12 cellular contexts compared by ENCODE assay signal in the genomic region with DNA sequence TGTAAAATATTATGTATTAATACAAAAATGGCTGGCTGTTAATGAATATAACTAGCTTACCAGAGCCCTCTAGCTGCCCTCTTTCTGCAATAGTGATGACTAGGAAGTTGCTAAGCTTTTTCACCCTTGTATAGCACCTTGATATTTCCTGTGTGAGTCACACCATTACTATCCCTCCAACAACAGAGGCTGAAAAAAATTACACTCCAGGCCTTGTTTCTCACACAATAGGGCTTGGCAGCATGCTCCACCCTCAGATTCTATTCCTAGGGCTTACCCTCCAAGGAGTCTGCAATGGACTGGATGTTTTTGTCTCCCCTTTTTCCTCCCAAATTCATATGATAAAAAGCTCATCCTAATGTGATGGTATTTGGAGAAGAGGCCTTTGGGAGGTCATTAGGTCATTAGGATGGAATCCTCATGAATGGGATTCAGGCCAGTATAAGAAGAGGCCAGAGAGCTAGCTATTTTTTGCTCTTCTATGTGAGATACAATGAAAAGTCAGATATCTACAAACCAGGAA.
A peak's percentile ranks its signal among the peaks of the same experiment; 100 is the strongest.
DNase-seq lines count a peak whose midpoint lies in the region; FAIRE-seq and TF ChIP-seq lines count a peak whose summit lies in the region.
"Had no signal": no experiment of that assay in that cellular context is flagged by ENCODE, and none has a peak within 500 bp of the region (broad histone marks: within the 10 kb centered on the region; RNA-seq: fewer than 3 reads in every experiment).

No MANE protein-coding gene starts in this region.

- H3K79me1 ChIP-seq in mesendoderm (ENCODE audit: low read length) = no peaks in the 10 kb centered on the region

- POLR2A ChIA-PET in OCI-LY7 (lab: Charles Lee) = interaction anchor here (0.5 kb wide), 1 partner anchor 898 kb away, joined by 3 read pairs; no protein-coding TSS in a partner anchor

- TF ChIP-seq CTCF in OCI-LY7 (conservative IDR thresholded peaks at IDR 0.05; ENCODE audit: low read length) (no peak), endothelial cell (IDR thresholded peaks at IDR 0.05; ENCODE audit: unreplicated experiment) (no peak), ovary (IDR thresholded peaks at IDR 0.05) (no peak)

- 0 out of 2 replicates have a peak overlapping the region, but pooled peaks have one; percentile 42 for H2AFZ ChIP-seq in OCI-LY7 (ENCODE audit: low read length)

- no TSS peak for BruUV-seq in OCI-LY7 (replicated peaks; lab: Mats Ljungman, UMichigan)

- H3K27me3 ChIP-seq in mesendoderm (ENCODE audit: insufficient read depth, low read length, poor library complexity) (no peaks in the 10 kb centered on the region), ovary (no peaks in the 10 kb centered on the region)
- H3K27me3 ChIP-seq: testis had no signal

- intact Hi-C loops in OCI-LY7 (cut with micrococcal nuclease; ENCODE audit: unreplicated experiment) (no loop called here), ovary (cut with DNase I) (no loop called here)

- H4K20me1 ChIP-seq in OCI-LY7 (ENCODE audit: insufficient read depth, low read length) = no peaks in the 10 kb centered on the region

- H3K9me3 Mint-ChIP-seq in endothelial cell (ENCODE audit: unreplicated experiment) = no peaks in the 10 kb centered on the region
- H3K9me3 Mint-ChIP-seq: activated T-helper 2 cell treated with anti-CD3 and anti-CD28 coated beads, Interferon-gamma antibody, Interleukin-2, Interleukin-4, amounts not matched to agents 10 μg/mL and 5 μg/mL and 100 μg/mL, durations not matched to agents 14 hours and 24 hours and 36 hours had no signal

- H2BK15ac ChIP-seq in mesendoderm (replicated peaks; ENCODE audit: low read depth) = peak overlapping the region; percentile 74

- H3K4me1 ChIP-seq in OCI-LY7 (ENCODE audit: insufficient read depth, low read length, poor library complexity, severe bottlenecking) = no peaks in the 10 kb centered on the region
- no peaks in the 10 kb centered on the region for H3K4me1 ChIP-seq in mesendoderm (ENCODE audit: control insufficient read depth, low read depth, low read length)
- H3K4me1 ChIP-seq in ovary (ENCODE audit: insufficient read depth) = no peaks in the 10 kb centered on the region
- H3K4me1 ChIP-seq: testis had no signal

- H3K36me3 Mint-ChIP-seq in endothelial cell (ENCODE audit: low read depth, unreplicated experiment) = no peaks in the 10 kb centered on the region

- H3K36me3 ChIP-seq in OCI-LY7 (ENCODE audit: insufficient read depth, low read length) = no peaks in the 10 kb centered on the region
- no peaks in the 10 kb centered on the region for H3K36me3 ChIP-seq in mesendoderm (ENCODE audit: control insufficient read depth, insufficient read depth, low read length)
- H3K36me3 ChIP-seq in ovary = no peaks in the 10 kb centered on the region

- H3K56ac ChIP-seq in mesendoderm (ENCODE audit: low read length) = no peak overlapping the region

- H2BK5ac ChIP-seq in mesendoderm (ENCODE audit: low read length) = no peak overlapping the region

- H3K23ac ChIP-seq in mesendoderm (ENCODE audit: low read length) = no peak overlapping the region

- H3K4me3 Mint-ChIP-seq in endothelial cell (ENCODE audit: unreplicated experiment) = no peak overlapping the region

- no peak overlapping the region for H2BK120ac ChIP-seq in mesendoderm (ENCODE audit: low read depth, low read length)

- H3K18ac ChIP-seq in mesendoderm (ENCODE audit: low read length) = peak overlapping the region; percentile 75

- H4K5ac ChIP-seq in mesendoderm (ENCODE audit: low read length) = no peak overlapping the region

- H3K4me2 ChIP-seq in OCI-LY7 (ENCODE audit: low read length) (no peak overlapping the region), mesendoderm (ENCODE audit: low read length) (no peak overlapping the region)

- FAIRE-seq in GM19239 (lab: Jason Lieb, UNC) = no peak
- FAIRE-seq: G401.6 had no signal

- no peak overlapping the region for H3K27ac ChIP-seq in OCI-LY7 (ENCODE audit: low read depth, low read length, poor library complexity, severe bottlenecking)
- H3K27ac ChIP-seq in mesendoderm (ENCODE audit: low read depth, low read length) = no peak overlapping the region
- no peak overlapping the region for H3K27ac ChIP-seq in ovary
- H3K27ac ChIP-seq: testis had no signal

- H3K4ac ChIP-seq in mesendoderm (ENCODE audit: low read depth, low read length) = no peak overlapping the region

- H3K9me3 ChIP-seq in OCI-LY7 (ENCODE audit: low read length) (no peaks in the 10 kb centered on the region), ovary (no peaks in the 10 kb centered on the region)
- H3K9me3 ChIP-seq: testis had no signal

- no peaks in the 10 kb centered on the region for H3K9me2 ChIP-seq in OCI-LY7 (ENCODE audit: insufficient read depth, low read length)

- TF ChIP-seq EP300 in ovary (IDR thresholded peaks at IDR 0.05) = no peak

- peak; percentile 41 for DNase-seq in ELF-1 (ENCODE audit: low read depth, low spot score)
- DNase-seq in OCI-LY7 (ENCODE audit: low spot score) = no peak
- DNase-seq in endothelial cell (ENCODE audit: low spot score) = no peak
- peak; percentile 95 for DNase-seq in mesendoderm
- no peak for DNase-seq in GM19239 (ENCODE audit: insufficient read length, low spot score)
- no peak for DNase-seq in stimulated activated naive CD4-positive, alpha-beta T cell (lab: John Stamatoyannopoulos, UW)
- DNase-seq in NCI-H2196 treated with DMSO at 0.1 percent for 48 hours (lab: John Stamatoyannopoulos, UW; ENCODE audit: unreplicated experiment) = no peak
- DNase-seq in ovary = no peak
- DNase-seq: glutamatergic neuron, testis had no signal

- H2AK5ac ChIP-seq in mesendoderm (ENCODE audit: low read length) = no peak overlapping the region

- no peak overlapping the region for H3K4me3 ChIP-seq in OCI-LY7 (ENCODE audit: low read depth, low read length, poor library complexity, severe bottlenecking)
- no peak overlapping the region for H3K4me3 ChIP-seq in mesendoderm (ENCODE audit: low read length)
- H3K4me3 ChIP-seq in ovary = no peak overlapping the region
- H3K4me3 ChIP-seq: testis had no signal

- CTCF ChIA-PET in OCI-LY7 (lab: Charles Lee; ENCODE audit: unreplicated experiment) = no interaction called here

- no peak overlapping the region for H3K9ac ChIP-seq in mesendoderm (ENCODE audit: low read length)

- peaks cover 27% of the 10 kb centered on the region for H3K4me1 Mint-ChIP-seq in endothelial cell (ENCODE audit: unreplicated experiment)

- no peaks in the 10 kb centered on the region for H3K79me2 ChIP-seq in OCI-LY7 (ENCODE audit: insufficient read depth, low read depth, low read length)
- H3K79me2 ChIP-seq in mesendoderm (ENCODE audit: control insufficient read depth, insufficient read depth, low read length) = no peaks in the 10 kb centered on the region

- H4K8ac ChIP-seq in mesendoderm (ENCODE audit: low read depth, low read length) = peak overlapping the region; percentile 40

- peaks cover 2% of the 10 kb centered on the region for H3K27me3 Mint-ChIP-seq in endothelial cell (ENCODE audit: unreplicated experiment)

- TF ChIP-seq POLR2A in ovary (IDR thresholded peaks at IDR 0.05) = no peak

- H3K27ac Mint-ChIP-seq in endothelial cell (ENCODE audit: unreplicated experiment) = peak overlapping the region; percentile 54
- H3K27ac Mint-ChIP-seq: activated T-helper 2 cell treated with anti-CD3 and anti-CD28 coated beads, Interferon-gamma antibody, Interleukin-2, Interleukin-4, amounts not matched to agents 10 μg/mL and 5 μg/mL and 100 μg/mL, durations not matched to agents 14 hours and 24 hours and 36 hours had no signal

Comparison
In these comparisons a context has a peak if more than half of its experiments do, and no peak if none do; other contexts are left out.
1. DNase-seq: peak in ELF-1 (single experiment) and mesendoderm (single experiment); none in OCI-LY7 (single experiment), endothelial cell (single experiment), GM19239 (single experiment), stimulated activated naive CD4-positive, alpha-beta T cell (0 of 6), NCI-H2196 treated with DMSO at 0.1 percent for 48 hours (single experiment) and ovary (0 of 5).